ENCODE assay signal across 8 cellular contexts in genomic region chr6:43687437-43688347, GRCh38. TPM values are rescaled to one million over a fixed set of nuclear protein-coding genes. Genes with fewer than 3 reads are reported as not detected.
DNase-seq lines count a peak whose midpoint lies in the region; ATAC-seq and TF ChIP-seq lines count a peak whose summit lies in the region.

MRPS18A (minus strand) TSS chr6:43687791; CDS start chr6:43687779, 12 bp downstream.

- no peaks in the 10 kb centered on the region for H3K9me3 ChIP-seq in ascending aorta

- TF ChIP-seq CTCF in ascending aorta (IDR thresholded peaks at IDR 0.05) = no peak

- DNase-seq in NCI-H1694 treated with DMSO at 0.1 percent for 48 hours (lab: John Stamatoyannopoulos, UW) = peak; percentile 32
- DNase-seq in T-helper 22 cell (ENCODE audit: low read depth) = peak; percentile 63
- DNase-seq in ascending aorta (ENCODE audit: low spot score in 2 of 2) = peak; percentile 38 to 91
- DNase-seq in hepatic stellate cell (ENCODE audit: low spot score) = peak; percentile 85
- peak; percentile 89 for DNase-seq in retina
- DNase-seq in GF-D8 (lab: John Stamatoyannopoulos, UW) = no peak

- H3K36me3 ChIP-seq in ascending aorta = no peaks in the 10 kb centered on the region

- peak within 1 kb of the TSS; percentile 77 to 83 for H3K27ac ChIP-seq in ascending aorta

- peaks cover 4 to 12% of the 10 kb centered on the region in 2 donors for H3K4me1 ChIP-seq in ascending aorta

- H3K27me3 ChIP-seq in ascending aorta = no peaks in the 10 kb centered on the region

- H3K4me3 ChIP-seq in ascending aorta = peak within 1 kb of the TSS; percentile 84 to 89

- intact Hi-C loops in ascending aorta (cut with DNase I) = loop anchor here (1.0 to 2.0 kb wide), 2 partner anchors 15 kb away; no protein-coding TSS in a partner anchor

- ATAC-seq in GM18499 (IDR thresholded peaks at IDR 0.05; ENCODE audit: insufficient read depth, unreplicated experiment) (peak; percentile 66), HG02798 (IDR thresholded peaks at IDR 0.05; ENCODE audit: poor library complexity, unreplicated experiment) (peak; percentile 94)

RNA-seq across cellular contexts. Expression of gene MRPS18A, which starts in this region (rescaled TPM):
- total RNA-seq in ascending aorta = 29.8 TPM
